8 cellular contexts compared by ENCODE assay signal in genomic region chr2:65231121-65231520, GRCh38. TPM values are rescaled to one million over a fixed set of nuclear protein-coding genes. Genes with fewer than 3 reads are reported as not detected.
DNase-seq lines count a peak whose midpoint lies in the region; ATAC-seq and TF ChIP-seq lines count a peak whose summit lies in the region.

No MANE protein-coding gene starts in this region.

- POLR2A ChIA-PET in activated CD8-positive, alpha-beta T cell treated with anti-CD3 and anti-CD28 coated beads for 36 hours (lab: Charles Lee): interaction anchor here (1.0 kb wide), 1 partner anchor 105 kb away, joined by 3 read pairs; no protein-coding TSS in a partner anchor

- H3K36me3 ChIP-seq in GM06990 (ENCODE audit: control insufficient read depth, insufficient read depth, low read length) (peaks cover 2% of the 10 kb centered on the region), aorta (ENCODE audit: control insufficient read depth in 1 of 2, insufficient read depth in 2 of 2, low read length in 1 of 2) (no peaks in the 10 kb centered on the region)

- 25 to 28% methylated on average over 1 of the region's 1 CpG for WGBS in aorta, 2 donors

- no peaks in the 10 kb centered on the region for H3K27me3 Mint-ChIP-seq in activated CD8-positive, alpha-beta T cell treated with anti-CD3 and anti-CD28 coated beads for 36 hours

- TF ChIP-seq CTCF in GM06990 (IDR thresholded peaks at IDR 0.05; ENCODE audit: insufficient read depth, low read length, poor library complexity, severe bottlenecking): no peak
- no peak for TF ChIP-seq CTCF in activated CD8-positive, alpha-beta T cell treated with anti-CD3 and anti-CD28 coated beads for 36 hours (IDR thresholded peaks at IDR 0.05)

- H3K36me3 Mint-ChIP-seq in activated CD8-positive, alpha-beta T cell treated with anti-CD3 and anti-CD28 coated beads for 36 hours (ENCODE audit: low read depth): peaks cover 31% of the 10 kb centered on the region

- peak; percentile 27 for DNase-seq in ACHN
- no peak for DNase-seq in GM06990 (ENCODE audit: extremely low read depth, insufficient read length)
- no peak for DNase-seq in activated CD8-positive, alpha-beta T cell treated with anti-CD3 and anti-CD28 coated beads for 36 hours
- peak; percentile 32 for DNase-seq in hepatic stellate cell (ENCODE audit: low spot score)
- no peak for DNase-seq in aorta
- no peak for DNase-seq in cerebellar cortex (ENCODE audit: low spot score)
- no peak for DNase-seq in epidermal melanocyte (ENCODE audit: insufficient read length, low spot score)

- no peak overlapping the region for H3K27ac ChIP-seq in aorta (ENCODE audit: low read depth in 1 of 2, low read length in 2 of 2)

- in situ Hi-C loops in ACHN (cut with HindIII; ENCODE audit: low pct_ligation_motif_present, low pct_unique_long_range_greater_than_20kb, low sequenced_read_pairs): no loop called here

- intact Hi-C loops in activated CD8-positive, alpha-beta T cell treated with anti-CD3 and anti-CD28 coated beads for 36 hours (cut with micrococcal nuclease): no loop called here
- intact Hi-C loops in aorta (cut with DNase I): loop anchor here in 1 of 2 donors (2.0 kb wide), 1 partner anchor 206 kb away; no protein-coding TSS in a partner anchor

- H3K27ac Mint-ChIP-seq in activated CD8-positive, alpha-beta T cell treated with anti-CD3 and anti-CD28 coated beads for 36 hours: peak overlapping the region; percentile 96

- H3K9me3 Mint-ChIP-seq in activated CD8-positive, alpha-beta T cell treated with anti-CD3 and anti-CD28 coated beads for 36 hours: no peaks in the 10 kb centered on the region

- no peak for ATAC-seq in activated CD8-positive, alpha-beta T cell treated with anti-CD3 and anti-CD28 coated beads for 36 hours
- ATAC-seq in aorta (ENCODE audit: low FRiP score) (no peak), GM18868 (IDR thresholded peaks at IDR 0.05; ENCODE audit: unreplicated experiment) (no peak)

- H3K4me3 Mint-ChIP-seq in activated CD8-positive, alpha-beta T cell treated with anti-CD3 and anti-CD28 coated beads for 36 hours: peak overlapping the region; percentile 61

- H3K4me1 Mint-ChIP-seq in activated CD8-positive, alpha-beta T cell treated with anti-CD3 and anti-CD28 coated beads for 36 hours (ENCODE audit: low read depth): peaks cover 44% of the 10 kb centered on the region

- no peaks in the 10 kb centered on the region for H3K9me3 ChIP-seq in aorta (ENCODE audit: control insufficient read depth, low read length)

- peaks cover 0 to 13% of the 10 kb centered on the region in 2 donors for H3K4me1 ChIP-seq in aorta (ENCODE audit: control insufficient read depth in 1 of 2, insufficient read depth in 2 of 2, low read length in 2 of 2)

- H3K27me3 ChIP-seq in GM06990 (replicated peaks; ENCODE audit: control insufficient read depth, insufficient read depth, low read length): no peaks in the 10 kb centered on the region
- no peaks in the 10 kb centered on the region for H3K27me3 ChIP-seq in aorta (ENCODE audit: control insufficient read depth in 1 of 2, insufficient read depth in 2 of 2, low read length in 1 of 2)

- peak overlapping the region; percentile 16 for H3K4me3 ChIP-seq in GM06990 (replicated peaks; ENCODE audit: low read depth, low read length)
- no peak overlapping the region for H3K4me3 ChIP-seq in aorta (ENCODE audit: low read length in 2 of 2)

- CTCF ChIA-PET in activated CD8-positive, alpha-beta T cell treated with anti-CD3 and anti-CD28 coated beads for 36 hours (lab: Charles Lee): no interaction called here

RNA-seq across cellular contexts. Expression of gene ACTR2, which starts 3.5 kb away (rescaled TPM):
- 100 to 1,000 TPM; 331 to 341 TPM for total RNA-seq in activated CD8-positive, alpha-beta T cell treated with anti-CD3 and anti-CD28 coated beads for 36 hours
- total RNA-seq in aorta: 100 to 1,000 TPM; 221 to 255 TPM
- 100 to 1,000 TPM in 1 of 2 donors, 10 to 100 TPM in 1; 78.1 to 144 TPM for polyA plus RNA-seq in aorta

Comparison
In these comparisons a context has a peak if more than half of its experiments do, and no peak if none do; other contexts are left out.
1. DNase-seq: peak in ACHN (single experiment) and hepatic stellate cell (single experiment); none in GM06990 (single experiment), activated CD8-positive, alpha-beta T cell treated with anti-CD3 and anti-CD28 coated beads for 36 hours (single experiment), aorta (0 of 2), cerebellar cortex (single experiment) and epidermal melanocyte (single experiment).